ENCODE assay signal across 9 cellular contexts in genomic region chr9:133403766-133404439, GRCh38. TPM values are rescaled to one million over a fixed set of nuclear protein-coding genes. Genes with fewer than 3 reads are reported as not detected.
DNase-seq lines count a peak whose midpoint lies in the region; ATAC-seq, FAIRE-seq and TF ChIP-seq lines count a peak whose summit lies in the region.
"Had no signal": no experiment of that assay in that cellular context is flagged by ENCODE, and none has a peak within 500 bp of the region (broad histone marks: within the 10 kb centered on the region; RNA-seq: fewer than 3 reads in every experiment).

No MANE protein-coding gene starts in this region.

- no peaks in the 10 kb centered on the region for H3K27me3 Mint-ChIP-seq in activated naive CD4-positive, alpha-beta T cell treated with anti-CD3 and anti-CD28 coated beads for 36 hours (ENCODE audit: low read depth)

- intact Hi-C loops in activated naive CD4-positive, alpha-beta T cell treated with anti-CD3 and anti-CD28 coated beads for 36 hours (cut with micrococcal nuclease) = loop anchor here (1.0 to 2.0 kb wide), 3 partner anchors 55 to 219 kb away; partner anchors contain the start of genes MED22 and RPL7A

- DNase-seq in DMS 273 (lab: John Stamatoyannopoulos, UW; ENCODE audit: unreplicated experiment) (peak; percentile 65), DMS 273 treated with DMSO at 0.1 percent for 48 hours (lab: John Stamatoyannopoulos, UW) (no peak), kidney tubule cell (ENCODE audit: low spot score) (peak; percentile 65), frontal cortex (ENCODE audit: low spot score in 2 of 2) (no peak)
- DNase-seq in activated naive CD4-positive, alpha-beta T cell treated with anti-CD3 and anti-CD28 coated beads for 36 hours = peak; percentile 75
- DNase-seq in stimulated activated CD8-positive, alpha-beta memory T cell treated with anti-CD3 and anti-CD28 coated beads, Interleukin-4, amount 100 ng/mL, for 48 hours = peak; percentile 69

- CTCF ChIA-PET in activated naive CD4-positive, alpha-beta T cell treated with anti-CD3 and anti-CD28 coated beads for 36 hours (lab: Charles Lee) = interaction anchor here (0.7 to 1.7 kb wide), 4 partner anchors 8 to 218 kb away, joined by 3 to 5 read pairs (median 3); no protein-coding TSS in a partner anchor

- no peak for ATAC-seq in GM18511 (IDR thresholded peaks at IDR 0.05; ENCODE audit: unreplicated experiment)

- no peak overlapping the region for H3K4me3 Mint-ChIP-seq in activated naive CD4-positive, alpha-beta T cell treated with anti-CD3 and anti-CD28 coated beads for 36 hours

- no peaks in the 10 kb centered on the region for H3K9me3 Mint-ChIP-seq in activated naive CD4-positive, alpha-beta T cell treated with anti-CD3 and anti-CD28 coated beads for 36 hours

- H3K27ac Mint-ChIP-seq in activated naive CD4-positive, alpha-beta T cell treated with anti-CD3 and anti-CD28 coated beads for 36 hours = peak overlapping the region; percentile 21

- H3K36me3 Mint-ChIP-seq in activated naive CD4-positive, alpha-beta T cell treated with anti-CD3 and anti-CD28 coated beads for 36 hours (ENCODE audit: low read depth) = peaks cover 14% of the 10 kb centered on the region

- no peak for FAIRE-seq in frontal cortex (lab: Jason Lieb, UNC)
- FAIRE-seq: A204.1 had no signal

- H3K4me1 Mint-ChIP-seq in activated naive CD4-positive, alpha-beta T cell treated with anti-CD3 and anti-CD28 coated beads for 36 hours (ENCODE audit: low read depth) = peaks cover 10% of the 10 kb centered on the region

TF ChIP-seq in PFSK-1, 5 proteins besides CTCF, POLR2A, EP300 and RAD21:
- TF ChIP-seq POLR2AphosphoS5 (IDR thresholded peaks at IDR 0.05; ENCODE audit: low read depth, low read length) (0 out of 2 replicates have a peak, but pooled peaks have one; percentile 19), TAF1 (IDR thresholded peaks at IDR 0.05; ENCODE audit: borderline replicate concordance, insufficient read depth, low read length) (no peak)

RNA-seq across cellular contexts. Expression of gene REXO4, which starts 13.9 kb away (rescaled TPM):
- 86.8 TPM for polyA plus RNA-seq in PFSK-1 (2012; ENCODE audit: insufficient read length, low read depth)
- 10 to 100 TPM; 22.5 to 27.0 TPM for total RNA-seq in activated naive CD4-positive, alpha-beta T cell treated with anti-CD3 and anti-CD28 coated beads for 36 hours
- total RNA-seq in frontal cortex = 13.5 TPM

RNA-seq across cellular contexts. Expression of gene ADAMTS13, which starts 18.3 kb away (rescaled TPM):
- polyA plus RNA-seq in PFSK-1 (2012; ENCODE audit: insufficient read length, low read depth) = 9.4 TPM
- total RNA-seq in activated naive CD4-positive, alpha-beta T cell treated with anti-CD3 and anti-CD28 coated beads for 36 hours = 1 to 10 TPM; 3.0 to 3.2 TPM
- 2.0 TPM for total RNA-seq in frontal cortex

RNA-seq across cellular contexts. Expression of gene STKLD1, which starts 27.7 kb away (rescaled TPM):
- polyA plus RNA-seq in PFSK-1 (2012; ENCODE audit: insufficient read length, low read depth) = 1.0 TPM
- under 1 TPM; 0.35 to 0.41 TPM for total RNA-seq in activated naive CD4-positive, alpha-beta T cell treated with anti-CD3 and anti-CD28 coated beads for 36 hours
- 1.2 TPM for total RNA-seq in frontal cortex

RNA-seq across cellular contexts. Expression of gene SURF4, which starts 28.0 kb away (rescaled TPM):
- 227 TPM for polyA plus RNA-seq in PFSK-1 (2012; ENCODE audit: insufficient read length, low read depth)
- total RNA-seq in activated naive CD4-positive, alpha-beta T cell treated with anti-CD3 and anti-CD28 coated beads for 36 hours = 100 to 1,000 TPM; 299 to 302 TPM
- 91.3 TPM for total RNA-seq in frontal cortex

RNA-seq across cellular contexts. Expression of gene SURF2, which starts 47.6 kb away (rescaled TPM):
- 83.7 TPM for polyA plus RNA-seq in PFSK-1 (2012; ENCODE audit: insufficient read length, low read depth)
- total RNA-seq in activated naive CD4-positive, alpha-beta T cell treated with anti-CD3 and anti-CD28 coated beads for 36 hours = 10 to 100 TPM; 15.0 to 16.2 TPM
- 17.1 TPM for total RNA-seq in frontal cortex

Comparison
In these comparisons a context has a peak if more than half of its experiments do, and no peak if none do; other contexts are left out.
1. DNase-seq: peak in DMS 273 (single experiment), activated naive CD4-positive, alpha-beta T cell treated with anti-CD3 and anti-CD28 coated beads for 36 hours (single experiment), kidney tubule cell (single experiment) and stimulated activated CD8-positive, alpha-beta memory T cell treated with anti-CD3 and anti-CD28 coated beads, Interleukin-4, amount 100 ng/mL, for 48 hours (single experiment); none in DMS 273 treated with DMSO at 0.1 percent for 48 hours (single experiment) and frontal cortex (0 of 2).